31 cellular contexts compared by ENCODE assay signal in genomic region chr7:710161-710560, GRCh38. TPM values are rescaled to one million over a fixed set of nuclear protein-coding genes. Genes with fewer than 3 reads are reported as not detected.
DNase-seq lines count a peak whose midpoint lies in the region; ATAC-seq and TF ChIP-seq lines count a peak whose summit lies in the region.
"Had no signal": no experiment of that assay in that cellular context is flagged by ENCODE, and none has a peak within 500 bp of the region (broad histone marks: within the 10 kb centered on the region; RNA-seq: fewer than 3 reads in every experiment).

No MANE protein-coding gene starts in this region.

- no peak overlapping the region for H3K4me3 ChIP-seq in sigmoid colon
- H3K4me3 ChIP-seq in mesenchymal stem cell (ENCODE audit: insufficient read depth in 1 of 2, low read depth in 1 of 2, low read length in 2 of 2): no peak overlapping the region
- H3K4me3 ChIP-seq: BLaER1 treated with 17β-estradiol and CSF1 and Interleukin-3, amounts not matched to agents 10 nM and 100 nM; cardiac muscle cell; SK-N-MC had no signal

- H3K4me2 ChIP-seq in mesenchymal stem cell (ENCODE audit: low read length, poor library complexity, severe bottlenecking): no peak overlapping the region

- no peak overlapping the region for H3K27ac ChIP-seq in sigmoid colon
- no peak overlapping the region for H3K27ac ChIP-seq in mesenchymal stem cell (ENCODE audit: low read length, poor library complexity, severe bottlenecking)
- H3K27ac ChIP-seq: BLaER1 treated with 17β-estradiol and CSF1 and Interleukin-3, amounts not matched to agents 10 nM and 100 nM; cardiac muscle cell; gastrocnemius medialis; HL-60; neutrophil; RWPE1; SK-N-MC had no signal

- H2BK12ac ChIP-seq in mesenchymal stem cell (ENCODE audit: low read length in 2 of 2): no peak overlapping the region

- H3K4me1 Mint-ChIP-seq in activated naive CD4-positive, alpha-beta T cell treated with anti-CD3 and anti-CD28 coated beads for 36 hours (ENCODE audit: low read depth): peaks cover 12% of the 10 kb centered on the region
- peaks cover 11 to 16% (median 15%) of the 10 kb centered on the region in 3 donors for H3K4me1 Mint-ChIP-seq in T-cell

- TF ChIP-seq CTCF in sigmoid colon (IDR thresholded peaks at IDR 0.05): no peak

- H3K4me1 ChIP-seq in sigmoid colon: peaks cover 0 to 26% (median 16%) of the 10 kb centered on the region in 4 donors
- peaks cover 14% of the 10 kb centered on the region for H3K4me1 ChIP-seq in mesenchymal stem cell (ENCODE audit: control insufficient read depth, insufficient read depth, low read depth, low read length)
- H3K4me1 ChIP-seq: gastrocnemius medialis had no signal

- H3K36me3 ChIP-seq in sigmoid colon (no peaks in the 10 kb centered on the region), mesenchymal stem cell (ENCODE audit: control insufficient read depth in 1 of 2, insufficient read depth in 2 of 2, low read depth in 1 of 2, low read length in 2 of 2) (peaks cover 0 to 11% of the 10 kb centered on the region in 2 experiments)
- H3K36me3 ChIP-seq: cardiac muscle cell, gastrocnemius medialis, left lung, neutrophil had no signal

- no peaks in the 10 kb centered on the region for H3K9me3 ChIP-seq in sigmoid colon
- H3K9me3 ChIP-seq in mesenchymal stem cell (ENCODE audit: control insufficient read depth, low read length): no peaks in the 10 kb centered on the region
- H3K9me3 ChIP-seq: esophagus squamous epithelium, gastrocnemius medialis, left lung, neutrophil had no signal

- H4K91ac ChIP-seq in mesenchymal stem cell (ENCODE audit: low read length): no peak overlapping the region

- 90 to 92% methylated on average over 14 of the region's 14 CpGs for WGBS in sigmoid colon, 2 donors
- WGBS in mesenchymal stem cell: 89% methylated on average over 14 of the region's 14 CpGs

- CTCF ChIA-PET in activated naive CD4-positive, alpha-beta T cell treated with anti-CD3 and anti-CD28 coated beads for 36 hours (lab: Charles Lee): no interaction called here
- CTCF ChIA-PET in T-cell (lab: Charles Lee): interaction anchor here in 1 of 2 donors (0.7 kb wide), 1 partner anchor 26 kb away, joined by 3 read pairs; no protein-coding TSS in a partner anchor

- H4K8ac ChIP-seq in mesenchymal stem cell (ENCODE audit: low read length): no peak overlapping the region

- no peak for DNase-seq in activated naive CD4-positive, alpha-beta T cell treated with anti-CD3 and anti-CD28 coated beads for 36 hours
- no peak for DNase-seq in activated naive CD4-positive, alpha-beta T cell (lab: John Stamatoyannopoulos, UW)
- DNase-seq in T-cell (peak in 1 of 34 experiments; percentile 11), mesenteric fat pad (ENCODE audit: low spot score) (peak; percentile 71), sigmoid colon (peak; percentile 53), mesenchymal stem cell (no peak), NK-92 (lab: John Stamatoyannopoulos, UW; ENCODE audit: unreplicated experiment) (no peak)
- DNase-seq: activated CD4-positive, alpha-beta T cell treated with anti-CD3 and anti-CD28 coated beads, Interleukin-2, amount 50 U/mL, for 1 hour; activated effector memory CD4-positive, alpha-beta T cell treated with Interleukin-2 at 50 U/mL for 16 hours; cortex of kidney; EL; esophagus squamous epithelium; gastrocnemius medialis; H7; hippocampal formation; immature natural killer cell; NCI-H1048; NCI-H1694 treated with DMSO at 0.1 percent for 48 hours; NCI-H2171; NCI-H69; stimulated activated CD4-positive, alpha-beta T cell treated with anti-CD3 and anti-CD28 coated beads, Interleukin-2, amount 100 ng/mL, for 24 hours; substantia nigra; T-helper 17 cell had no signal

- H2AK5ac ChIP-seq in mesenchymal stem cell (ENCODE audit: low read length, severe bottlenecking): no peak overlapping the region

- H3K36me3 Mint-ChIP-seq in activated naive CD4-positive, alpha-beta T cell treated with anti-CD3 and anti-CD28 coated beads for 36 hours (ENCODE audit: low read depth): peaks cover 18% of the 10 kb centered on the region
- H3K36me3 Mint-ChIP-seq in T-cell: peaks cover 10% of the 10 kb centered on the region

- H2AFZ ChIP-seq in mesenchymal stem cell (ENCODE audit: low read depth, low read length): no peak overlapping the region

- H3K27me3 Mint-ChIP-seq in activated naive CD4-positive, alpha-beta T cell treated with anti-CD3 and anti-CD28 coated beads for 36 hours (ENCODE audit: low read depth): no peaks in the 10 kb centered on the region
- H3K27me3 Mint-ChIP-seq in T-cell: peaks cover 0 to 6% of the 10 kb centered on the region in 2 donors

- no peaks in the 10 kb centered on the region for H3K27me3 ChIP-seq in sigmoid colon
- H3K27me3 ChIP-seq in mesenchymal stem cell (ENCODE audit: control insufficient read depth in 1 of 2, insufficient read depth in 1 of 2, low read length in 2 of 2): peaks cover 3 to 13% of the 10 kb centered on the region in 2 experiments
- H3K27me3 ChIP-seq: cardiac muscle cell had no signal

- H3K79me1 ChIP-seq in mesenchymal stem cell (replicated peaks; ENCODE audit: low read length, poor library complexity, severe bottlenecking): peaks cover 15% of the 10 kb centered on the region

- POLR2A ChIA-PET in T-cell (lab: Charles Lee): no interaction called here

- no peak overlapping the region for H3K9ac ChIP-seq in mesenchymal stem cell (ENCODE audit: low read length)
- H3K9ac ChIP-seq: BLaER1 treated with 17β-estradiol and CSF1 and Interleukin-3, amounts not matched to agents 10 nM and 100 nM had no signal

- no peak overlapping the region for H2BK120ac ChIP-seq in mesenchymal stem cell (ENCODE audit: low read depth, low read length)

- H3K14ac ChIP-seq in mesenchymal stem cell (ENCODE audit: low read length in 2 of 2): no peak overlapping the region

- no peak for TF ChIP-seq EP300 in sigmoid colon (IDR thresholded peaks at IDR 0.05)

- H3K23ac ChIP-seq in mesenchymal stem cell (ENCODE audit: low read length in 2 of 2): no peak overlapping the region

- no peak overlapping the region for H3K27ac Mint-ChIP-seq in activated naive CD4-positive, alpha-beta T cell treated with anti-CD3 and anti-CD28 coated beads for 36 hours
- H3K27ac Mint-ChIP-seq in T-cell: peak overlapping the region in 1 of 2 donors; percentile 36
- H3K27ac Mint-ChIP-seq: immature natural killer cell, T-helper 17 cell had no signal

- H3K4ac ChIP-seq in mesenchymal stem cell (ENCODE audit: low read depth in 1 of 2, low read length in 2 of 2): no peak overlapping the region

- H3K9me3 Mint-ChIP-seq in activated naive CD4-positive, alpha-beta T cell treated with anti-CD3 and anti-CD28 coated beads for 36 hours: no peaks in the 10 kb centered on the region
- no peaks in the 10 kb centered on the region for H3K9me3 Mint-ChIP-seq in T-cell

- no peak overlapping the region for H2BK5ac ChIP-seq in mesenchymal stem cell (ENCODE audit: low read depth, low read length, poor library complexity, severe bottlenecking)

- H3K18ac ChIP-seq in mesenchymal stem cell (ENCODE audit: low read depth in 1 of 2, low read length in 2 of 2): no peak overlapping the region

- peak overlapping the region; percentile 28 for H3K4me3 Mint-ChIP-seq in activated naive CD4-positive, alpha-beta T cell treated with anti-CD3 and anti-CD28 coated beads for 36 hours
- H3K4me3 Mint-ChIP-seq in T-cell: peak overlapping the region; percentile 26 to 70 (median 62)

- intact Hi-C loops in activated naive CD4-positive, alpha-beta T cell treated with anti-CD3 and anti-CD28 coated beads for 36 hours (cut with micrococcal nuclease): no loop called here
- intact Hi-C loops in sigmoid colon (cut with DNase I): loop anchor here (5.0 kb wide), 2 partner anchors 38 to 188 kb away; no protein-coding TSS in a partner anchor

- H2BK15ac ChIP-seq in mesenchymal stem cell (ENCODE audit: low read depth, poor library complexity, severe bottlenecking): no peak overlapping the region

- TF ChIP-seq POLR2A in sigmoid colon (IDR thresholded peaks at IDR 0.05): no peak

- no peak for ATAC-seq in T-cell (replicated peaks in 1 of 4)
- no peak for ATAC-seq in GM18858 (IDR thresholded peaks at IDR 0.05; ENCODE audit: unreplicated experiment)
- ATAC-seq: gastrocnemius medialis, left lung, T-helper 17 cell had no signal

RNA-seq across cellular contexts. Expression of gene DNAAF5, which starts 16.3 kb away (rescaled TPM):
- total RNA-seq in activated naive CD4-positive, alpha-beta T cell treated with anti-CD3 and anti-CD28 coated beads for 36 hours: 10 to 100 TPM; 26.2 to 27.5 TPM
- total RNA-seq in T-cell: 10 to 100 TPM; 12.8 to 21.4 (median 17.1) TPM
- 20.4 TPM for total RNA-seq in mesenteric fat pad
- total RNA-seq in sigmoid colon: 10 to 100 TPM; 13.2 to 25.4 (median 16.0) TPM
- polyA plus RNA-seq in sigmoid colon: 10 to 100 TPM in 1 of 3 donors, 1 to 10 TPM in 2; 7.8 to 23.4 (median 9.7) TPM
- 20.2 TPM for polyA plus RNA-seq in mesenchymal stem cell (2013, experiment 1 of 2)
- 15.3 TPM for polyA plus RNA-seq in mesenchymal stem cell (2013, experiment 2 of 2)

RNA-seq across cellular contexts. Expression of gene PRKAR1B, which starts 16.9 kb away (rescaled TPM):
- 10 to 100 TPM; 15.5 to 15.8 TPM for total RNA-seq in activated naive CD4-positive, alpha-beta T cell treated with anti-CD3 and anti-CD28 coated beads for 36 hours
- total RNA-seq in T-cell: 10 to 100 TPM; 20.7 to 35.4 (median 24.4) TPM
- total RNA-seq in mesenteric fat pad: 11.7 TPM
- total RNA-seq in sigmoid colon: 10 to 100 TPM in 3 of 4 donors, 1 to 10 TPM in 1; 9.7 to 26.6 (median 10.9) TPM
- polyA plus RNA-seq in sigmoid colon: 10 to 100 TPM in 2 of 3 donors, 1 to 10 TPM in 1; 9.5 to 20.4 (median 12.6) TPM
- polyA plus RNA-seq in mesenchymal stem cell (2013, experiment 1 of 2): 5.7 TPM
- polyA plus RNA-seq in mesenchymal stem cell (2013, experiment 2 of 2): 5.0 TPM

Comparison
In these comparisons a context has a peak if more than half of its experiments do, and no peak if none do; other contexts are left out.
1. DNase-seq: peak in mesenteric fat pad (single experiment) and sigmoid colon (single experiment); none in activated naive CD4-positive, alpha-beta T cell treated with anti-CD3 and anti-CD28 coated beads for 36 hours (single experiment), activated naive CD4-positive, alpha-beta T cell (0 of 4), mesenchymal stem cell (single experiment) and NK-92 (single experiment).